24 cellular contexts compared by ENCODE assay signal in genomic region chr16:12695454-12695853, GRCh38.
"Had no signal": no experiment of that assay in that cellular context is flagged by ENCODE, and none has a peak within 500 bp of the region (broad histone marks: within the 10 kb centered on the region; RNA-seq: fewer than 3 reads in every experiment).

No MANE protein-coding gene starts in this region.

- H3K4me3 ChIP-seq: heart left ventricle, lower lobe of right lung, ovary, suprapubic skin, thoracic aorta, tibial artery, upper lobe of right lung had no signal

- DNase-seq: heart left ventricle; hypothalamus; immature natural killer cell; kidney; left colon; left ventricle myocardium superior; lower lobe of right lung; mammary epithelial cell; mesenchymal stem cell; naive B cell; natural killer cell; ovary; retina; right cardiac atrium; stimulated activated CD4-positive, alpha-beta T cell treated with anti-CD3 and anti-CD28 coated beads, Interleukin-12 subunit alpha, Interleukin-12 subunit beta, amount 100 ng/mL, for 4 hours; stimulated activated CD4-positive, alpha-beta T cell treated with anti-CD3 and anti-CD28 coated beads, Interleukin-15, amount 100 ng/mL, for 24 hours; stimulated activated CD4-positive, alpha-beta T cell treated with anti-CD3 and anti-CD28 coated beads, Interleukin-2, amount 100 ng/mL, for 24 hours; stimulated activated CD4-positive, alpha-beta T cell treated with anti-CD3 and anti-CD28 coated beads, Interleukin-4, amount 100 ng/mL, for 1 hour; stimulated activated naive CD4-positive, alpha-beta T cell; tibial artery; trophoblast cell; upper lobe of right lung had no signal

- ATAC-seq: heart left ventricle, left colon, left ventricle myocardium superior, lower lobe of right lung, natural killer cell, right cardiac atrium, upper lobe of right lung had no signal

- H3K27me3 ChIP-seq: heart left ventricle, ovary, suprapubic skin, tibial artery, upper lobe of right lung had no signal

- H3K36me3 ChIP-seq: ovary, thoracic aorta, upper lobe of right lung had no signal

- H3K9me3 ChIP-seq: heart left ventricle, lower lobe of right lung, ovary, suprapubic skin, thoracic aorta, upper lobe of right lung had no signal

- H3K27ac ChIP-seq: heart left ventricle, lower lobe of right lung, ovary, suprapubic skin, thoracic aorta, tibial artery, upper lobe of right lung had no signal

- H3K4me1 ChIP-seq: heart left ventricle, lower lobe of right lung, suprapubic skin, tibial artery, upper lobe of right lung had no signal
